1 cellular context compared by ENCODE assay signal in genomic region chr16:4614571-4615388, GRCh38.
TF ChIP-seq lines count a peak whose summit lies in the region.

UBALD1 (minus strand) TSS chr16:4614888; CDS start chr16:4614797, 91 bp downstream.

TF ChIP-seq in HEK293, 187 proteins besides CTCF, POLR2A, EP300 and RAD21 (continued from another document and continues in another):
- TF ChIP-seq ZNF692 (tag by site-specific recombination; IDR thresholded peaks at IDR 0.05) (peak; percentile 37; the same call in 1 of the 2 replicates), ZNF140 (tag by site-specific recombination; IDR thresholded peaks at IDR 0.05) (no peak), ZBTB44 (tag by site-specific recombination; IDR thresholded peaks at IDR 0.05) (peak; percentile 59; the same call in 1 of the 2 replicates), ZNF654 (tag by site-specific recombination; IDR thresholded peaks at IDR 0.05; ENCODE audit: low read depth) (no peak), ZNF600 (tag by site-specific recombination; IDR thresholded peaks at IDR 0.05) (peak; percentile 84), SP2 (tag by site-specific recombination; IDR thresholded peaks at IDR 0.05) (peak; percentile 70), SETDB1 (IDR thresholded peaks at IDR 0.05; ENCODE audit: insufficient read length, low read length) (no peak), ZNF24 (tag by site-specific recombination; IDR thresholded peaks at IDR 0.05) (peak; percentile 49; the same call in 1 of the 2 replicates), ZSCAN18 (tag by site-specific recombination; IDR thresholded peaks at IDR 0.05) (no peak), ZNF660 (tag by site-specific recombination; IDR thresholded peaks at IDR 0.05) (peak; percentile 68; the same call in 1 of the 2 replicates), AEBP2 (tag by site-specific recombination; IDR thresholded peaks at IDR 0.05; ENCODE audit: borderline replicate concordance) (no peak), KLF16 (tag by site-specific recombination; IDR thresholded peaks at IDR 0.05) (0 out of 2 replicates have a peak, but pooled peaks have one; percentile 17), OSR2 (tag by site-specific recombination; IDR thresholded peaks at IDR 0.05) (peak; percentile 32; the same call in 1 of the 2 replicates), ZNF426 (tag by site-specific recombination; IDR thresholded peaks at IDR 0.05) (no peak), KLF9 (tag by site-specific recombination; IDR thresholded peaks at IDR 0.05; ENCODE audit: low read depth) (peak; percentile 91), KLF8 (tag by site-specific recombination; IDR thresholded peaks at IDR 0.05) (peak; percentile 59), PATZ1 (tag by site-specific recombination; IDR thresholded peaks at IDR 0.05) (peak; percentile 96), GLI2 (tag by site-specific recombination; IDR thresholded peaks at IDR 0.05; ENCODE audit: borderline replicate concordance, low read depth) (no peak; the same call in 1 of the 2 replicates), ZBTB26 (tag by site-specific recombination; optimal IDR thresholded peaks at IDR 0.05) (peak; percentile 86), ZBTB17 (tag by site-specific recombination; IDR thresholded peaks at IDR 0.05) (peak; percentile 94), MZF1 (tag by site-specific recombination; IDR thresholded peaks at IDR 0.05; ENCODE audit: borderline replicate concordance) (no peak), ZBTB8A (tag by site-specific recombination; IDR thresholded peaks at IDR 0.05) (peak; percentile 100), ZNF132 (tag by site-specific recombination; IDR thresholded peaks at IDR 0.05; ENCODE audit: borderline replicate concordance) (no peak), EGR2 (tag by site-specific recombination; IDR thresholded peaks at IDR 0.05; ENCODE audit: low read depth) (peak; percentile 34; the same call in 1 of the 2 replicates), ZBTB48 (tag by site-specific recombination; IDR thresholded peaks at IDR 0.05) (peak; percentile 52), ZNF549 (tag by site-specific recombination; IDR thresholded peaks at IDR 0.05) (no peak), ZNF629 (tag by site-specific recombination; IDR thresholded peaks at IDR 0.05) (peak; percentile 76), SP3 (tag by site-specific recombination; IDR thresholded peaks at IDR 0.05) (peak; percentile 81), ZBTB7A (tag by site-specific recombination; IDR thresholded peaks at IDR 0.05; ENCODE audit: low read depth) (0 out of 2 replicates have a peak, but pooled peaks have one; percentile 45), ZNF792 (tag by site-specific recombination; IDR thresholded peaks at IDR 0.05) (peak; percentile 16; the same call in 1 of the 2 replicates), ZNF639 (tag by site-specific recombination; IDR thresholded peaks at IDR 0.05) (peak; percentile 24; the same call in 1 of the 2 replicates), ZNF768 (tag by site-specific recombination; IDR thresholded peaks at IDR 0.05) (no peak), ZNF423 (tag by site-specific recombination; IDR thresholded peaks at IDR 0.05) (peak; percentile 99), PRDM10 (tag by site-specific recombination; IDR thresholded peaks at IDR 0.05) (peak; percentile 68), ZNF645 (tag by site-specific recombination; IDR thresholded peaks at IDR 0.05) (no peak), ZNF184 (tag by site-specific recombination; IDR thresholded peaks at IDR 0.05) (no peak), ZBTB21 (tag by site-specific recombination; IDR thresholded peaks at IDR 0.05) (0 out of 2 replicates have a peak, but pooled peaks have one; percentile 19), PBX3 (CRISPR knock-in tag; IDR thresholded peaks at IDR 0.05) (peak; percentile 47; the same call in 1 of the 2 replicates), KLF17 (tag by site-specific recombination; IDR thresholded peaks at IDR 0.05) (peak; percentile 64), ZNF202 (tag by site-specific recombination; IDR thresholded peaks at IDR 0.05; ENCODE audit: borderline replicate concordance) (no peak), ZNF561 (tag by site-specific recombination; IDR thresholded peaks at IDR 0.05; ENCODE audit: borderline replicate concordance) (peak; percentile 72; the same call in 1 of the 2 replicates)
